Comparison of ENCODE assay signal across 9 cellular contexts in the genomic region with DNA sequence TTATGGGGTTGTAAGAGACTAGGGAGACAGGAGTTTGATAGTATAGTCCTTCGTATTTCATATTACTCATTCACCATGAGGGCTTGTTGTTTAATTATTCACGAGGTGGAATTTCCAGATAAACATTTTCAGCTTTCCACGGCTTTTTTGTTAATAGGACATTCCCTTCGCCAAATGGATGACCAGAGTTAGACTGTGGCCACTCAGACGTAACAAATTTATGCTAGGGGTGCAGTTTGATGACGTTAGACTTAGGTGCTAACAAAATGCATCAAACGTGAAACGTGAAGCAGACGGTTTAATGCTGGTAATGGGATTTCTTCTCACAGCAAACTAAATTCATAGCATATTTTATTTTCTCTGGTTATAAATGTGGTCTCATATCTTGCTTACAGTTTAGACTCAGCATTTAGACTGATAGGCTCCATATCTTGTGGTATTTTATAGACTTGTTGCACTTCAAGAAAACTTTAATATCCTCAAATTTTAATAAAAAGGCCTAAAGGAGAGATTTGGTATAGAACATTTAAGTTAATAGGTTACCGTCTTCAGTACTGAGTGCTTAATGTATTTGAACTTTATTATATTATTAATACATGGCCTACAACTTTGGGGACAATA. TPM values are rescaled to one million over a fixed set of nuclear protein-coding genes. Genes with fewer than 3 reads are reported as not detected.
A peak's percentile ranks its signal among the peaks of the same experiment; 100 is the strongest.
DNase-seq lines count a peak whose midpoint lies in the region; ATAC-seq, FAIRE-seq and TF ChIP-seq lines count a peak whose summit lies in the region.
"Had no signal": no experiment of that assay in that cellular context is flagged by ENCODE, and none has a peak within 500 bp of the region (broad histone marks: within the 10 kb centered on the region; RNA-seq: fewer than 3 reads in every experiment).

No MANE protein-coding gene starts in this region.

- no peak overlapping the region for H3K18ac ChIP-seq in IMR-90 (ENCODE audit: low read depth, low read length)

- H3K9me3 Mint-ChIP-seq in mesothelial cell of epicardium = no peaks in the 10 kb centered on the region

- H3K56ac ChIP-seq in IMR-90 (ENCODE audit: extremely low read depth, insufficient read depth, low read length) = no peak overlapping the region

- no peak for FAIRE-seq in GM12878 (lab: Jason Lieb, UNC)

- peaks cover 8% of the 10 kb centered on the region for H3K36me3 Mint-ChIP-seq in mesothelial cell of epicardium

- SMC1A ChIA-PET in GM12878 (lab: Charles Lee; ENCODE audit: uncharacterized antibody, unreplicated experiment) = interaction anchor here (2.9 kb wide), 1 partner anchor 51 kb away, joined by 19 read pairs; a partner anchor contains a TSS

- H3K79me2 ChIP-seq in GM12878 (ENCODE audit: control insufficient read depth, insufficient read depth, low read length) = peaks cover 72% of the 10 kb centered on the region

- peak overlapping the region; percentile 18; the same call in 1 of the 2 replicates for H3K4me3 ChIP-seq in IMR-90 (ENCODE audit: insufficient read depth, low read depth, low read length)
- peak overlapping the region; percentile 91 for H3K4me3 ChIP-seq in GM12878
- peak overlapping the region in 1 of 4 donors; percentile 96 for H3K4me3 ChIP-seq in adrenal gland

- H3K23ac ChIP-seq in IMR-90 (ENCODE audit: low read depth, low read length) = peak overlapping the region; percentile 3; the same call in 1 of the 2 replicates

- no peak for TF ChIP-seq EP300 in GM12878 (IDR thresholded peaks at IDR 0.05; ENCODE audit: borderline replicate concordance in 1 of 2, control insufficient read depth in 1 of 2, low read depth in 2 of 2, low read length in 2 of 2)

- in situ Hi-C loops in IMR-90 (cut with MboI; ENCODE audit: low sequenced_read_pairs) = no loop called here
- in situ Hi-C loops in GM12878 (cut with MboI) = no loop called here

- WGBS in IMR-90 (ENCODE audit: extremely low coverage in 2 of 2, insufficient read length in 1 of 2), 2 experiments = no CpG with 5 or more reads among the region's 10 CpGs
- 2% methylated on average over 10 of the region's 10 CpGs for WGBS in GM12878 (ENCODE audit: insufficient coverage, insufficient replicate concordance, low lambda C conversion rate, missing lambda C conversion rate)
- 57 to 64% (median 59%) methylated on average over 10 of the region's 10 CpGs for WGBS in adrenal gland, 4 donors

- intact Hi-C loops in IMR-90 (cut with micrococcal nuclease) = no loop called here
- intact Hi-C loops in GM12878 (cut with micrococcal nuclease; ENCODE audit: unreplicated experiment) = no loop called here
- intact Hi-C loops in adrenal gland (cut with DNase I) = no loop called here

- TF ChIP-seq RAD21 in IMR-90 (IDR thresholded peaks at IDR 0.05; ENCODE audit: low read length) = no peak
- no peak for TF ChIP-seq RAD21 in GM12878 (IDR thresholded peaks at IDR 0.05; ENCODE audit: insufficient read depth, low read depth, low read length)

- no peak overlapping the region for H4K5ac ChIP-seq in IMR-90 (ENCODE audit: low read depth, low read length)

- BruUV-seq in IMR-90 (replicated peaks; lab: Mats Ljungman, UMichigan) = no TSS peak
- BruUV-seq in GM12878 (replicated peaks; lab: Mats Ljungman, UMichigan) = TSS peak; percentile 39

- peak; percentile 31 for DNase-seq in COLO829 (ENCODE audit: low spot score)
- peak; percentile 72 for DNase-seq in IMR-90
- DNase-seq in GM12878 (ENCODE audit: low read depth, low spot score) = no peak
- DNase-seq in mesothelial cell of epicardium (ENCODE audit: low spot score in 2 of 2, unreplicated experiment in 2 of 2) = no peak
- no peak for DNase-seq in NCI-H524 treated with DMSO at 0.1 percent for 48 hours (lab: John Stamatoyannopoulos, UW)
- DNase-seq in adrenal gland = no peak

- H4K8ac ChIP-seq in IMR-90 (ENCODE audit: low read depth in 2 of 2, low read length in 2 of 2) = no peak overlapping the region

- H3K79me1 ChIP-seq in IMR-90 (ENCODE audit: low read depth in 1 of 2, low read length in 2 of 2) = peaks cover 0 to 32% of the 10 kb centered on the region in 2 experiments; a peak in 2 of 4 replicates

- peak overlapping the region; percentile 33; the same call in 1 of the 2 replicates for H3K9ac ChIP-seq in IMR-90 (ENCODE audit: low read depth, low read length)
- peak overlapping the region; percentile 44 for H3K9ac ChIP-seq in GM12878 (ENCODE audit: control insufficient read depth, insufficient read depth, low read length)

- no peak overlapping the region for H4K91ac ChIP-seq in IMR-90 (ENCODE audit: insufficient read depth, low read depth, low read length)

- dilution Hi-C loops in IMR-90 (cut with HindIII; ENCODE audit: low sequenced_read_pairs, unreplicated experiment) = no loop called here

- peak overlapping the region; percentile 91 for H3K4me3 Mint-ChIP-seq in mesothelial cell of epicardium

- TF ChIP-seq POLR2A in IMR-90 (IDR thresholded peaks at IDR 0.05; ENCODE audit: low read depth, low read length) (no peak), GM12878 (IDR thresholded peaks at IDR 0.05; ENCODE audit: low read depth, low read length) (no peak), adrenal gland (IDR thresholded peaks at IDR 0.05) (no peak)

- no peak for ATAC-seq in IMR-90 (ENCODE audit: low read depth)
- ATAC-seq in GM12878 = 0 out of 3 replicates have a peak, but pooled peaks have one; percentile 10
- no peak for ATAC-seq in GM19455 (IDR thresholded peaks at IDR 0.05; ENCODE audit: unreplicated experiment)
- ATAC-seq in GM21529 (IDR thresholded peaks at IDR 0.05; ENCODE audit: unreplicated experiment) = no peak

- no peak overlapping the region for H2AK5ac ChIP-seq in IMR-90 (ENCODE audit: low read depth, low read length)

- H3K36me3 ChIP-seq in IMR-90 (ENCODE audit: control insufficient read depth, insufficient read depth, low read length) = peaks cover 22% of the 10 kb centered on the region
- peaks cover 5 to 17% of the 10 kb centered on the region in 2 experiments for H3K36me3 ChIP-seq in GM12878 (ENCODE audit: control insufficient read depth in 2 of 2, insufficient read depth in 2 of 2, low read length in 1 of 2)
- H3K36me3 ChIP-seq in adrenal gland (replicated peaks in 1 of 2) = peaks cover 0 to 27% of the 10 kb centered on the region in 2 donors

- RAD21 ChIA-PET in GM12878 (lab: Charles Lee; ENCODE audit: unreplicated experiment) = interaction anchor here (1.9 kb wide), 1 partner anchor 12 kb away, joined by 7 read pairs; no protein-coding TSS in a partner anchor

- no peak overlapping the region for H2AK9ac ChIP-seq in IMR-90 (replicated peaks; ENCODE audit: low read depth, low read length, poor library complexity)

- peaks cover 12% of the 10 kb centered on the region for H3K9me1 ChIP-seq in IMR-90 (ENCODE audit: insufficient read depth, low read length)

- no peak overlapping the region; the same call in 1 of the 2 replicates for H3K14ac ChIP-seq in IMR-90 (replicated peaks; ENCODE audit: low read depth, low read length)

- H3K4ac ChIP-seq in IMR-90 (ENCODE audit: low read depth, low read length) = no peak overlapping the region

- no peak overlapping the region for H2BK20ac ChIP-seq in IMR-90 (ENCODE audit: low read depth, low read length)

- H3K4me2 ChIP-seq in IMR-90 (ENCODE audit: low read depth, low read length) = peak overlapping the region; percentile 94
- peak overlapping the region; percentile 91 for H3K4me2 ChIP-seq in GM12878 (ENCODE audit: control insufficient read depth, insufficient read depth)

- no peaks in the 10 kb centered on the region for H3K9me3 ChIP-seq in IMR-90 (ENCODE audit: control insufficient read depth, insufficient read depth, low read length)
- H3K9me3 ChIP-seq in GM12878 (replicated peaks; ENCODE audit: control insufficient read depth, insufficient read depth, low read length) = no peaks in the 10 kb centered on the region
- H3K9me3 ChIP-seq in adrenal gland (replicated peaks in 1 of 3) = no peaks in the 10 kb centered on the region
- H3K9me3 ChIP-seq: neutrophil had no signal

- peaks cover 2% of the 10 kb centered on the region; the same call in 1 of the 2 replicates for H3K4me1 ChIP-seq in IMR-90 (ENCODE audit: control insufficient read depth, insufficient read depth, low read length)
- peaks cover 7% of the 10 kb centered on the region for H3K4me1 ChIP-seq in GM12878 (ENCODE audit: control insufficient read depth, insufficient read depth, low read length)
- peaks cover 12 to 36% of the 10 kb centered on the region in 2 donors for H3K4me1 ChIP-seq in adrenal gland (replicated peaks in 1 of 2)

- H3K27ac ChIP-seq in IMR-90 (ENCODE audit: insufficient read depth, low read length) (no peak overlapping the region), GM12878 (ENCODE audit: control insufficient read depth, insufficient read depth) (peak overlapping the region; percentile 22; the same call in 1 of the 2 replicates), adrenal gland (no peak overlapping the region)

- H2BK5ac ChIP-seq in IMR-90 (ENCODE audit: low read depth, low read length, poor library complexity, severe bottlenecking) = peak overlapping the region; percentile 3

- CTCF ChIA-PET in IMR-90 (lab: Yijun Ruan, JAX) = no interaction called here
- CTCF ChIA-PET in GM12878 (lab: Yijun Ruan, JAX) = interaction anchor here (2.6 kb wide), 1 partner anchor 57 kb away, joined by 14 read pairs; no protein-coding TSS in a partner anchor

- no peaks in the 10 kb centered on the region for H3K27me3 ChIP-seq in IMR-90 (ENCODE audit: control insufficient read depth, insufficient read depth, low read length)
- H3K27me3 ChIP-seq in GM12878 (replicated peaks in 1 of 2; ENCODE audit: control insufficient read depth in 2 of 2, insufficient read depth in 2 of 2, low read length in 1 of 2) = no peaks in the 10 kb centered on the region
- H3K27me3 ChIP-seq in adrenal gland = no peaks in the 10 kb centered on the region
- H3K27me3 ChIP-seq: neutrophil had no signal

- no peak overlapping the region for H2BK120ac ChIP-seq in IMR-90 (ENCODE audit: low read depth, low read length)

- POLR2A ChIA-PET in IMR-90 (lab: Charles Lee; ENCODE audit: unreplicated experiment) = no interaction called here
- POLR2A ChIA-PET in GM12878 (lab: Charles Lee) = interaction anchor here (2.1 kb wide), 1 partner anchor 12 kb away, joined by 15 read pairs; no protein-coding TSS in a partner anchor

- TF ChIP-seq CTCF in IMR-90 (conservative IDR thresholded peaks at IDR 0.05; ENCODE audit: low read depth, low read length) (no peak), GM12878 (IDR thresholded peaks at IDR 0.05 in 2 of 3, conservative IDR thresholded peaks at IDR 0.05 in 1 of 3; ENCODE audit: control insufficient read depth in 2 of 3, extremely low read depth in 1 of 3, insufficient read depth in 1 of 3, low read depth in 3 of 3, low read length in 3 of 3) (no peak), mesothelial cell of epicardium (IDR thresholded peaks at IDR 0.05; ENCODE audit: unreplicated experiment) (no peak), adrenal gland (IDR thresholded peaks at IDR 0.05) (no peak)

- no peaks in the 10 kb centered on the region for H3K27me3 Mint-ChIP-seq in mesothelial cell of epicardium (ENCODE audit: low read depth)

- peaks cover 71% of the 10 kb centered on the region for H4K20me1 ChIP-seq in IMR-90 (ENCODE audit: insufficient read depth, low read length)
- H4K20me1 ChIP-seq in GM12878 (ENCODE audit: control insufficient read depth, insufficient read depth) = peaks cover 21% of the 10 kb centered on the region

- H2AFZ ChIP-seq in IMR-90 (replicated peaks; ENCODE audit: low read length, poor library complexity) (no peak overlapping the region), GM12878 (ENCODE audit: control insufficient read depth, low read depth, low read length) (no peak overlapping the region)

- H3K27ac Mint-ChIP-seq in mesothelial cell of epicardium = peak overlapping the region; percentile 98

- H3K4me1 Mint-ChIP-seq in mesothelial cell of epicardium = peaks cover 41% of the 10 kb centered on the region

- H2BK15ac ChIP-seq in IMR-90 (ENCODE audit: low read depth, low read length) = no peak overlapping the region

RNA-seq across cellular contexts. Expression of a gene that starts 2.3 kb away (rescaled TPM):
- total RNA-seq in IMR-90 (2012; rRNA removed) = 211 and 234 TPM in 2 replicates
- 108 and 119 TPM in 2 replicates for polyA plus RNA-seq in IMR-90 (2012; rRNA removed)
- 31.7 and 46.5 TPM in 2 replicates for polyA plus RNA-seq in IMR-90 (2012; cell fraction: cytosol; rRNA removed)
- polyA plus RNA-seq in IMR-90 (2012; cell fraction: nucleus; rRNA removed; ENCODE audit: low replicate concordance) = 27.3 and 119 TPM in 2 replicates
- total RNA-seq in GM12878 (2013; cell fraction: nucleolus; rRNA removed) = 252 and 256 TPM in 2 replicates
- 165 and 178 TPM in 2 replicates for total RNA-seq in GM12878 (2014; rRNA removed)
- total RNA-seq in GM12878 (2014; rRNA removed; fragmentation: Illumina TruSeq; extraction: Trizol) = 217 and 229 TPM in 2 replicates
- 227 and 235 TPM in 2 replicates for total RNA-seq in GM12878 (2021)
- 87.0 TPM for polyA plus RNA-seq in GM12878 (2011; ENCODE audit: low read depth)
- polyA plus RNA-seq in GM12878 (2011; rRNA removed) = 234 and 266 TPM in 2 replicates
- polyA plus RNA-seq in GM12878 (2011; cell fraction: cytosol; rRNA removed) = 145 and 170 TPM in 2 replicates
- polyA plus RNA-seq in GM12878 (2011; cell fraction: nucleus; rRNA removed) = 170 and 239 TPM in 2 replicates
- 81.9 and 103 TPM in 2 replicates for polyA plus RNA-seq in GM12878 (2012)
- polyA plus RNA-seq in GM12878 (2014; fragmentation: Illumina TruSeq; extraction: Trizol) = 219 and 238 TPM in 2 replicates
- 100 to 1,000 TPM in 1 of 2 experiments, 10 to 100 TPM in 1; 90.7 to 130 TPM for polyA plus RNA-seq in GM12878 (2014; fragmentation: Nextera tagmentation; extraction: Ambion mirVana)
- polyA plus RNA-seq in GM12878 (2014; rRNA removed) = 188 and 189 TPM in 2 replicates
- polyA plus RNA-seq in GM12878 (2016; fragmentation: Nextera tagmentation; extraction: Ambion mirVana) = 100 to 1,000 TPM; 214 to 221 TPM
- polyA minus RNA-seq in GM12878 (2011; rRNA and poly(A)+ RNA removed) = 226 and 292 TPM in 2 replicates
- 67.4 and 116 TPM in 2 replicates for polyA minus RNA-seq in GM12878 (2011; cell fraction: cytosol; rRNA and poly(A)+ RNA removed)
- polyA minus RNA-seq in GM12878 (2011; cell fraction: nucleus; rRNA and poly(A)+ RNA removed) = 111 and 161 TPM in 2 replicates
- total RNA-seq in mesothelial cell of epicardium = 230 to 250 TPM (median 241 TPM) in 3 replicates
- 100 to 1,000 TPM in 4 of 8 donors, 10 to 100 TPM in 4; 59.3 to 147 (median 89.8) TPM for total RNA-seq in adrenal gland
- polyA plus RNA-seq in adrenal gland = 100 to 1,000 TPM in 1 of 3 donors, 10 to 100 TPM in 2; 50.9 to 130 (median 52.6) TPM

RNA-seq across cellular contexts. Expression of a gene that starts 51.9 kb away (rescaled TPM):
- total RNA-seq in IMR-90 (2012; rRNA removed) (0.36 and 0.83 TPM in 2 replicates), GM12878 (2014; rRNA removed) (15.3 and 19.2 TPM in 2 replicates), GM12878 (2014; rRNA removed; fragmentation: Illumina TruSeq; extraction: Trizol) (7.6 and 8.9 TPM in 2 replicates), GM12878 (2021) (10.8 and 11.9 TPM in 2 replicates), mesothelial cell of epicardium (3.9 to 5.8 TPM (median 4.9 TPM) in 3 replicates), adrenal gland (10 to 100 TPM in 6 of 8 donors, 1 to 10 TPM in 2; 6.0 to 31.7 (median 24.1) TPM)
- polyA plus RNA-seq in IMR-90 (2012; rRNA removed) (0.63 and 0.68 TPM in 2 replicates), GM12878 (2011; rRNA removed) (5.3 and 8.2 TPM in 2 replicates), GM12878 (2014; fragmentation: Illumina TruSeq; extraction: Trizol) (12.0 and 15.4 TPM in 2 replicates), GM12878 (2014; fragmentation: Nextera tagmentation; extraction: Ambion mirVana) (10 to 100 TPM; 12.6 to 15.1 TPM), GM12878 (2014; rRNA removed) (8.2 and 8.4 TPM in 2 replicates), GM12878 (2016; fragmentation: Nextera tagmentation; extraction: Ambion mirVana) (1 to 10 TPM; 8.5 to 9.1 TPM), adrenal gland (10 to 100 TPM in 2 of 3 donors, 1 to 10 TPM in 1; 8.8 to 22.9 (median 16.1) TPM)
- polyA plus RNA-seq in IMR-90 (2012; cell fraction: cytosol; rRNA removed) = 0.05 and 0.11 TPM in 2 replicates
- 0.12 and 1.9 TPM in 2 replicates for polyA plus RNA-seq in IMR-90 (2012; cell fraction: nucleus; rRNA removed; ENCODE audit: low replicate concordance)
- total RNA-seq in GM12878 (2013; cell fraction: nucleolus; rRNA removed) = 10.0 and 13.5 TPM in 2 replicates
- 3.2 TPM for polyA plus RNA-seq in GM12878 (2011; ENCODE audit: low read depth)
- 3.7 and 6.6 TPM in 2 replicates for polyA plus RNA-seq in GM12878 (2011; cell fraction: cytosol; rRNA removed)
- 8.1 and 10.7 TPM in 2 replicates for polyA plus RNA-seq in GM12878 (2011; cell fraction: nucleus; rRNA removed)
- polyA plus RNA-seq in GM12878 (2012) = 2.1 and 2.4 TPM in 2 replicates
- 5.9 TPM in 2 replicates for polyA minus RNA-seq in GM12878 (2011; rRNA and poly(A)+ RNA removed)
- polyA minus RNA-seq in GM12878 (2011; cell fraction: cytosol; rRNA and poly(A)+ RNA removed) = 0.53 and 5.4 TPM in 2 replicates
- 2.5 and 6.7 TPM in 2 replicates for polyA minus RNA-seq in GM12878 (2011; cell fraction: nucleus; rRNA and poly(A)+ RNA removed)

Comparison
In these comparisons a context has a peak if more than half of its experiments do, and no peak if none do; other contexts are left out.
1. DNase-seq: peak in COLO829 (single experiment) and IMR-90 (single experiment); none in GM12878 (single experiment), mesothelial cell of epicardium (0 of 2), NCI-H524 treated with DMSO at 0.1 percent for 48 hours (single experiment) and adrenal gland (0 of 7).